ENCODE assay signal across 15 cellular contexts in the genomic region with DNA sequence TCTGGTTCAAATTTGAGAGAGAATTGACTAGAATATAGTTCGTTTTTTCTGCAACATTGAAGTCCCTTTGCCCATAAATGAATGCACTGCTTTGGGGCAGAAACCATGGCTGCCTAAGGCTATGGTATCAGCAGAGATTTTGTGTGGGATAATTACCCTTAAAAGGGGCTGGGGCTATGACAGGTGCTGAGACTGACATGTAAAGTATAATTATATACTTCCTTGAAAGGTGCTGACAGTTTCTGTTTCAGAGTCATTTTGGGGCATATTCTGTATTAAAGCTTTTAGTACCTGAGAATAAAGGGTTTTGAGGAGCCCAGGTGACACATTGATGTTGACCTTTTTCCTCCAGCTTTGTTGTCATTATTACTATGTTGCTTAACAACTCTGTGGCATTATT.
DNase-seq lines count a peak whose midpoint lies in the region; ATAC-seq and TF ChIP-seq lines count a peak whose summit lies in the region.
"Had no signal": no experiment of that assay in that cellular context is flagged by ENCODE, and none has a peak within 500 bp of the region (broad histone marks: within the 10 kb centered on the region; RNA-seq: fewer than 3 reads in every experiment).

No MANE protein-coding gene starts in this region.

- H3K27me3 ChIP-seq in prostate gland (replicated peaks; ENCODE audit: insufficient read depth): no peaks in the 10 kb centered on the region

- no peaks in the 10 kb centered on the region for H3K9me3 ChIP-seq in prostate gland

- H3K4me1 ChIP-seq in prostate gland (replicated peaks): no peaks in the 10 kb centered on the region

- no peaks in the 10 kb centered on the region for H3K36me3 Mint-ChIP-seq in stimulated activated naive B cell treated with anti-CD40 and anti-IgM and Interleukin-4, amounts not matched to agents 10 μg/mL and 1 μg/mL and 100 μg/mL, for 72 hours
- no peaks in the 10 kb centered on the region for H3K36me3 Mint-ChIP-seq in T-cell
- H3K36me3 Mint-ChIP-seq: activated CD4-positive, alpha-beta memory T cell treated with anti-CD3 and anti-CD28 coated beads for 36 hours; activated naive CD8-positive, alpha-beta T cell treated with anti-CD3 and anti-CD28 coated beads, Interleukin-2, amount 10 ng/mL, durations not matched to agents 7 days and 5 days; natural killer cell had no signal

- CTCF ChIA-PET in T-cell (lab: Charles Lee): no interaction called here

- H3K4me3 Mint-ChIP-seq in stimulated activated naive B cell treated with anti-CD40 and anti-IgM and Interleukin-4, amounts not matched to agents 10 μg/mL and 1 μg/mL and 100 μg/mL, for 72 hours: no peak overlapping the region
- no peak overlapping the region for H3K4me3 Mint-ChIP-seq in T-cell
- H3K4me3 Mint-ChIP-seq: activated CD4-positive, alpha-beta memory T cell treated with anti-CD3 and anti-CD28 coated beads for 36 hours; activated naive CD8-positive, alpha-beta T cell treated with anti-CD3 and anti-CD28 coated beads, Interleukin-2, amount 10 ng/mL, durations not matched to agents 7 days and 5 days; natural killer cell had no signal

- no peak for TF ChIP-seq CTCF in prostate gland (IDR thresholded peaks at IDR 0.05)

- no peak for TF ChIP-seq POLR2A in prostate gland (IDR thresholded peaks at IDR 0.05)

- no peaks in the 10 kb centered on the region for H3K4me1 Mint-ChIP-seq in stimulated activated naive B cell treated with anti-CD40 and anti-IgM and Interleukin-4, amounts not matched to agents 10 μg/mL and 1 μg/mL and 100 μg/mL, for 72 hours
- no peaks in the 10 kb centered on the region for H3K4me1 Mint-ChIP-seq in T-cell
- H3K4me1 Mint-ChIP-seq: activated naive CD8-positive, alpha-beta T cell treated with anti-CD3 and anti-CD28 coated beads, Interleukin-2, amount 10 ng/mL, durations not matched to agents 7 days and 5 days; natural killer cell had no signal

- H3K27me3 Mint-ChIP-seq in stimulated activated naive B cell treated with anti-CD40 and anti-IgM and Interleukin-4, amounts not matched to agents 10 μg/mL and 1 μg/mL and 100 μg/mL, for 72 hours: no peaks in the 10 kb centered on the region
- H3K27me3 Mint-ChIP-seq in T-cell: peaks cover 0 to 4% of the 10 kb centered on the region in 2 donors
- H3K27me3 Mint-ChIP-seq: activated naive CD8-positive, alpha-beta T cell treated with anti-CD3 and anti-CD28 coated beads, Interleukin-2, amount 10 ng/mL, durations not matched to agents 7 days and 5 days had no signal

- 52% methylated on average over 1 of the region's 1 CpG for WGBS in prostate gland

- H3K27ac Mint-ChIP-seq in stimulated activated naive B cell treated with anti-CD40 and anti-IgM and Interleukin-4, amounts not matched to agents 10 μg/mL and 1 μg/mL and 100 μg/mL, for 72 hours: no peak overlapping the region
- H3K27ac Mint-ChIP-seq in T-cell: no peak overlapping the region
- H3K27ac Mint-ChIP-seq: activated CD4-positive, alpha-beta memory T cell treated with anti-CD3 and anti-CD28 coated beads for 36 hours; activated naive CD8-positive, alpha-beta T cell treated with anti-CD3 and anti-CD28 coated beads, Interleukin-2, amount 10 ng/mL, durations not matched to agents 7 days and 5 days; natural killer cell had no signal

- H3K27ac ChIP-seq in prostate gland: no peak overlapping the region
- H3K27ac ChIP-seq: coronary artery, GM23248, SK-N-MC had no signal

- intact Hi-C loops in prostate gland (cut with DNase I): no loop called here

- ATAC-seq in GM18499 (IDR thresholded peaks at IDR 0.05; ENCODE audit: insufficient read depth, unreplicated experiment): peak; percentile 68
- peak; percentile 73 for ATAC-seq in GM21367 (IDR thresholded peaks at IDR 0.05; ENCODE audit: unreplicated experiment)
- peak; percentile 67 for ATAC-seq in HG02973 (IDR thresholded peaks at IDR 0.05; ENCODE audit: unreplicated experiment)
- ATAC-seq in stimulated activated naive B cell treated with anti-CD40 and anti-IgM and Interleukin-4, amounts not matched to agents 10 μg/mL and 1 μg/mL and 100 μg/mL, for 72 hours (replicated peaks): no peak
- no peak for ATAC-seq in T-cell (replicated peaks in 1 of 4)
- ATAC-seq: natural killer cell had no signal

- no peaks in the 10 kb centered on the region for H3K36me3 ChIP-seq in prostate gland

- POLR2A ChIA-PET in T-cell (lab: Charles Lee): no interaction called here

- DNase-seq in NCI-H1417 (lab: John Stamatoyannopoulos, UW) (peak in 2 of 3 experiments; percentile 73 to 96), T-cell (no peak), prostate gland (ENCODE audit: low spot score) (no peak)
- no peak for DNase-seq in stimulated activated naive B cell treated with anti-CD40 and anti-IgM and Interleukin-4, amounts not matched to agents 10 μg/mL and 1 μg/mL and 100 μg/mL, for 72 hours
- DNase-seq in activated CD4-positive, alpha-beta T cell treated with anti-CD3 and anti-CD28 coated beads for 1 hour: no peak
- DNase-seq: activated CD4-positive, alpha-beta memory T cell treated with anti-CD3 and anti-CD28 coated beads for 36 hours; activated naive CD8-positive, alpha-beta T cell treated with anti-CD3 and anti-CD28 coated beads, Interleukin-2, amount 10 ng/mL, durations not matched to agents 7 days and 5 days; GM23248; natural killer cell; NCI-H226 had no signal

- no peaks in the 10 kb centered on the region for H3K9me3 Mint-ChIP-seq in stimulated activated naive B cell treated with anti-CD40 and anti-IgM and Interleukin-4, amounts not matched to agents 10 μg/mL and 1 μg/mL and 100 μg/mL, for 72 hours
- H3K9me3 Mint-ChIP-seq in T-cell: no peaks in the 10 kb centered on the region
- H3K9me3 Mint-ChIP-seq: activated CD4-positive, alpha-beta memory T cell treated with anti-CD3 and anti-CD28 coated beads for 36 hours had no signal

- H3K4me3 ChIP-seq in prostate gland: no peak overlapping the region
- H3K4me3 ChIP-seq: coronary artery, GM23248, SK-N-MC had no signal

Comparison
In these comparisons a context has a peak if more than half of its experiments do, and no peak if none do; other contexts are left out.
1. ATAC-seq: peak in GM18499 (single experiment), GM21367 (single experiment) and HG02973 (single experiment); none in stimulated activated naive B cell treated with anti-CD40 and anti-IgM and Interleukin-4, amounts not matched to agents 10 μg/mL and 1 μg/mL and 100 μg/mL, for 72 hours (0 of 2) and T-cell (0 of 4).
2. DNase-seq: peak in NCI-H1417 (2 of 3); none in stimulated activated naive B cell treated with anti-CD40 and anti-IgM and Interleukin-4, amounts not matched to agents 10 μg/mL and 1 μg/mL and 100 μg/mL, for 72 hours (single experiment), T-cell (0 of 34), activated CD4-positive, alpha-beta T cell treated with anti-CD3 and anti-CD28 coated beads for 1 hour (single experiment) and prostate gland (single experiment).